8 cellular contexts compared by ENCODE assay signal in the genomic region with DNA sequence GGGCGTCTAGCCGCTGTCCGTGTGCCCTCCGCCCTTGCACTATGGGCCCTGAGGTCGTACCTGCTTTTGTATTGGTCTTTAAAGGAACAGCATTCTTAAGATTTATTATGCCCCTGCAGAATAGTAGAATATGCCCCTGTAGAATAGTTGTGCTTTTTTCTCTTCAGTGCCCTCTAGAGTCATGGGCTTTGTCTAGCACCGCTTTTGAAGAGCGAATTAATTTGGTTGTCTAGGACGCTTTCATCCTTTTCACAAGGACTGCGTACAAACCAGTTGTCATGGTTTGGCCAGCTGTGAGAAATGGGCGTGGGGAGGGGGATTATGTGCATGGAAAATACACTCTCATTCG. TPM values are rescaled to one million over a fixed set of nuclear protein-coding genes. Genes with fewer than 3 reads are reported as not detected.
DNase-seq lines count a peak whose midpoint lies in the region; ATAC-seq lines count a peak whose summit lies in the region.

No MANE protein-coding gene starts in this region.

- H3K9me3 Mint-ChIP-seq in naive B cell = peaks cover 0 to 5% (median 0%) of the 10 kb centered on the region in 7 donors

- peaks cover 39% of the 10 kb centered on the region for H3K4me1 ChIP-seq in BLaER1

- peak overlapping the region; percentile 100 for H3K27ac Mint-ChIP-seq in naive B cell

- DNase-seq in NCI-H526 treated with DMSO at 0.1 percent for 48 hours (lab: John Stamatoyannopoulos, UW) = peak; percentile 79
- peak; percentile 21 for DNase-seq in activated CD8-positive, alpha-beta memory T cell treated with anti-CD3 and anti-CD28 coated beads, Interleukin-2, amount 50 U/mL, for 4 hours
- peak; percentile 64 for DNase-seq in fibroblast of gingiva (ENCODE audit: low read depth)
- DNase-seq in naive B cell = peak; percentile 58

- H3K27me3 Mint-ChIP-seq in naive B cell = no peaks in the 10 kb centered on the region

- H3K9ac ChIP-seq in BLaER1 = peak overlapping the region; percentile 100

- peak overlapping the region; percentile 97 to 100 (median 100) for H3K4me3 Mint-ChIP-seq in naive B cell

- H3K4me2 ChIP-seq in BLaER1 = peak overlapping the region; percentile 86

- H4K20me1 ChIP-seq in BLaER1 = peaks cover 85% of the 10 kb centered on the region

- ATAC-seq in GM18870 (IDR thresholded peaks at IDR 0.05; ENCODE audit: unreplicated experiment) (peak; percentile 4), HG03558 (IDR thresholded peaks at IDR 0.05; ENCODE audit: extremely low read depth, unreplicated experiment) (peak; percentile 11), naive B cell (ENCODE audit: low read depth in 2 of 2) (peak; percentile 32), HG02798 (IDR thresholded peaks at IDR 0.05; ENCODE audit: poor library complexity, unreplicated experiment) (no peak)

- no peaks in the 10 kb centered on the region for H3K27me3 ChIP-seq in BLaER1

- H3K4me1 Mint-ChIP-seq in naive B cell = peaks cover 31 to 34% (median 34%) of the 10 kb centered on the region in 3 donors

- no peaks in the 10 kb centered on the region for H3K9me3 ChIP-seq in BLaER1

- peaks cover 63% of the 10 kb centered on the region for H3K36me3 ChIP-seq in BLaER1

- peaks cover 30 to 31% of the 10 kb centered on the region in 2 donors for H3K36me3 Mint-ChIP-seq in naive B cell

- H3K4me3 ChIP-seq in BLaER1 = peak overlapping the region; percentile 89

- H3K27ac ChIP-seq in BLaER1 = peak overlapping the region; percentile 100

RNA-seq across cellular contexts. Expression of a gene that starts 0.6 kb away (rescaled TPM):
- polyA plus RNA-seq in naive B cell (ENCODE audit: low read depth in 6 of 6) = 10 to 100 TPM; 11.8 to 21.2 (median 14.7) TPM

RNA-seq across cellular contexts. Expression of a gene that starts 1.3 kb away (rescaled TPM):
- 1,000 to 10,000 TPM; 1,301 to 1,824 (median 1,519) TPM for polyA plus RNA-seq in naive B cell (ENCODE audit: low read depth in 6 of 6)

RNA-seq across cellular contexts. Expression of a gene that starts 10.5 kb away (rescaled TPM):
- polyA plus RNA-seq in naive B cell (ENCODE audit: low read depth in 6 of 6) = 10 to 100 TPM in 3 of 6 donors, 1 to 10 TPM in 3; 8.5 to 14.1 (median 9.9) TPM

RNA-seq across cellular contexts. Expression of a gene that starts 58.5 kb away (rescaled TPM):
- polyA plus RNA-seq in naive B cell (ENCODE audit: low read depth in 6 of 6) = 10 to 100 TPM in 3 of 6 donors, 1 to 10 TPM in 3; 5.7 to 52.7 (median 15.9) TPM

Comparison
In these comparisons a context has a peak if more than half of its experiments do, and no peak if none do; other contexts are left out.
1. DNase-seq: peak in every context shown above with its lines; median percentile 79 in NCI-H526 treated with DMSO at 0.1 percent for 48 hours; 64 in fibroblast of gingiva; 58 in naive B cell; 21 in activated CD8-positive, alpha-beta memory T cell treated with anti-CD3 and anti-CD28 coated beads, Interleukin-2, amount 50 U/mL, for 4 hours.